In the genomic region with DNA sequence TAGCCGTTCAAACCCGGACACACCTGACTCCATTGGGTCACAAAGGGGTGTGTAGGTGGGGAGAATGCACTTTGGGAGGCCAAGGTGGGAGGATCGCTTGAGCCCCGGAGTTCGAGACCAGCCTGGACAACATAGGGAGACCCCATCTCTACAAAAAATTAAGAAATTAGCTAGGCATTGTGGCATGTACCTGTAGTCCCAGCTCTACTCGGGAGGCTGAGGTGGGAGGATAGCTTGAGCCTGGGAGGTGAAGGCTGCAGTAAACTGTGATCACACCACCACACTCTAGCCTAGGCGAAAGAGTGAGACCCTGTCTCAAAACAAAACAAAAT, we compare ENCODE assay signal across 12 cellular contexts. TPM values are rescaled to one million over a fixed set of nuclear protein-coding genes. Genes with fewer than 3 reads are reported as not detected.
DNase-seq lines count a peak whose midpoint lies in the region; ATAC-seq and TF ChIP-seq lines count a peak whose summit lies in the region.
"Had no signal": no experiment of that assay in that cellular context is flagged by ENCODE, and none has a peak within 500 bp of the region (broad histone marks: within the 10 kb centered on the region; RNA-seq: fewer than 3 reads in every experiment).

No MANE protein-coding gene starts in this region.

- H3K4me1 Mint-ChIP-seq in T-cell (peaks cover 14 to 19% (median 15%) of the 10 kb centered on the region in 3 donors), type B pancreatic cell (ENCODE audit: unreplicated experiment) (peaks cover 8% of the 10 kb centered on the region)

- H3K36me3 ChIP-seq in left ventricle myocardium inferior (no peaks in the 10 kb centered on the region), iPS-15b (ENCODE audit: control insufficient read depth, insufficient read depth, low read length) (no peaks in the 10 kb centered on the region), ascending aorta (no peaks in the 10 kb centered on the region)

- H3K9me3 ChIP-seq in left ventricle myocardium inferior (replicated peaks) (no peaks in the 10 kb centered on the region), iPS-15b (ENCODE audit: control insufficient read depth, insufficient read depth, low read length) (no peaks in the 10 kb centered on the region), ascending aorta (no peaks in the 10 kb centered on the region)

- H3K27me3 Mint-ChIP-seq in T-cell (peaks cover 3 to 20% of the 10 kb centered on the region in 2 donors), type B pancreatic cell (peaks cover 62% of the 10 kb centered on the region)

- CTCF ChIA-PET in T-cell (lab: Charles Lee), result interaction anchor here in 1 of 2 donors (2.5 kb wide), 1 partner anchor 51 kb away, joined by 10 read pairs; no protein-coding TSS in a partner anchor

- POLR2A ChIA-PET in T-cell (lab: Charles Lee), result no interaction called here

- H3K4me1 ChIP-seq in left ventricle myocardium inferior (peaks cover 29% of the 10 kb centered on the region), iPS-15b (ENCODE audit: control insufficient read depth, insufficient read depth, low read length) (peaks cover 14% of the 10 kb centered on the region), ascending aorta (peaks cover 0 to 9% of the 10 kb centered on the region in 2 donors)

- DNase-seq in left ventricle myocardium inferior (no peak), cardiac septum (ENCODE audit: low spot score) (no peak), T-cell (no peak), type B pancreatic cell (ENCODE audit: extremely low spot score, unreplicated experiment) (no peak), ascending aorta (ENCODE audit: low spot score in 2 of 2) (no peak), mesenteric fat pad (ENCODE audit: low spot score) (no peak)
- DNase-seq in activated CD4-positive, CD25-positive, alpha-beta regulatory T cell (lab: John Stamatoyannopoulos, UW), result no peak
- DNase-seq: activated CD4-positive, alpha-beta T cell treated with anti-CD3 and anti-CD28 coated beads, Interleukin-2, amount 50 U/mL, for 1 hour; left cardiac atrium; retina; SHP77 had no signal

- no peak overlapping the region for H3K9ac ChIP-seq in iPS-15b (ENCODE audit: low read depth, low read length)

- H3K27ac ChIP-seq in left ventricle myocardium inferior (replicated peaks) (no peak overlapping the region), ascending aorta (no peak overlapping the region)

- H3K9me3 Mint-ChIP-seq in T-cell (no peaks in the 10 kb centered on the region), type B pancreatic cell (no peaks in the 10 kb centered on the region)

- H3K4me3 Mint-ChIP-seq in T-cell (peak overlapping the region; percentile 83 to 87 (median 85)), type B pancreatic cell (peak overlapping the region; percentile 89)

- TF ChIP-seq CTCF in left ventricle myocardium inferior (IDR thresholded peaks at IDR 0.05; ENCODE audit: borderline replicate concordance) (no peak), type B pancreatic cell (conservative IDR thresholded peaks at IDR 0.05) (no peak), ascending aorta (IDR thresholded peaks at IDR 0.05) (no peak)

- H3K36me3 Mint-ChIP-seq in T-cell, result no peaks in the 10 kb centered on the region
- H3K36me3 Mint-ChIP-seq in type B pancreatic cell, result no peaks in the 10 kb centered on the region

- H3K27me3 ChIP-seq in left ventricle myocardium inferior (ENCODE audit: low read depth), result peaks cover 9% of the 10 kb centered on the region
- peaks cover 49% of the 10 kb centered on the region for H3K27me3 ChIP-seq in iPS-15b (ENCODE audit: control insufficient read depth, insufficient read depth, low read length)
- H3K27me3 ChIP-seq in ascending aorta, result no peaks in the 10 kb centered on the region

- intact Hi-C loops in left ventricle myocardium inferior (cut with micrococcal nuclease), result no loop called here
- intact Hi-C loops in cardiac septum (cut with DNase I), result loop anchor here (2.0 kb wide), 1 partner anchor 17 kb away; no protein-coding TSS in a partner anchor
- intact Hi-C loops in ascending aorta (cut with DNase I), result no loop called here

- no peak for ATAC-seq in T-cell (replicated peaks in 1 of 4)

- no peak overlapping the region for H3K27ac Mint-ChIP-seq in T-cell
- H3K27ac Mint-ChIP-seq in type B pancreatic cell, result no peak overlapping the region

- peak overlapping the region; percentile 71 for H3K4me3 ChIP-seq in left ventricle myocardium inferior
- H3K4me3 ChIP-seq in iPS-15b (ENCODE audit: low read depth, low read length), result peak overlapping the region; percentile 93
- no peak overlapping the region for H3K4me3 ChIP-seq in ascending aorta

RNA-seq across cellular contexts. Expression of a gene that starts 0.9 kb away (rescaled TPM):
- total RNA-seq in left ventricle myocardium inferior (0.52 TPM), cardiac septum (3.8 TPM), T-cell (under 1 TPM in 1 of 5 donors, not detected in 4; 0.13 TPM), type B pancreatic cell (ENCODE audit: low replicate concordance) (0.81 TPM in 1 of 2 replicates, not detected in the other), ascending aorta (not detected), mesenteric fat pad (1.8 TPM)

RNA-seq across cellular contexts. Expression of a gene that starts 21.0 kb away (rescaled TPM):
- total RNA-seq in left ventricle myocardium inferior (4.9 TPM), cardiac septum (6.0 TPM), T-cell (10 to 100 TPM; 10.4 to 21.7 (median 18.3) TPM), type B pancreatic cell (ENCODE audit: low replicate concordance) (0.31 TPM in 1 of 2 replicates, not detected in the other), ascending aorta (35.1 TPM), mesenteric fat pad (12.5 TPM)

RNA-seq across cellular contexts. Expression of a gene that starts 21.2 kb away (rescaled TPM):
- 2.2 TPM for total RNA-seq in left ventricle myocardium inferior
- total RNA-seq in cardiac septum, result 1.2 TPM
- 1 to 10 TPM; 4.5 to 6.3 (median 5.0) TPM for total RNA-seq in T-cell
- total RNA-seq in type B pancreatic cell (ENCODE audit: low replicate concordance), result 0.34 TPM in 1 of 2 replicates, not detected in the other
- not detected for total RNA-seq in ascending aorta
- 1.5 TPM for total RNA-seq in mesenteric fat pad

Comparison
In these comparisons a context has a peak if more than half of its experiments do, and no peak if none do; other contexts are left out.
1. H3K4me3 ChIP-seq: peak in left ventricle myocardium inferior (single experiment) and iPS-15b (single experiment); none in ascending aorta (0 of 2).